ENCODE assay signal across 21 cellular contexts in the genomic region with DNA sequence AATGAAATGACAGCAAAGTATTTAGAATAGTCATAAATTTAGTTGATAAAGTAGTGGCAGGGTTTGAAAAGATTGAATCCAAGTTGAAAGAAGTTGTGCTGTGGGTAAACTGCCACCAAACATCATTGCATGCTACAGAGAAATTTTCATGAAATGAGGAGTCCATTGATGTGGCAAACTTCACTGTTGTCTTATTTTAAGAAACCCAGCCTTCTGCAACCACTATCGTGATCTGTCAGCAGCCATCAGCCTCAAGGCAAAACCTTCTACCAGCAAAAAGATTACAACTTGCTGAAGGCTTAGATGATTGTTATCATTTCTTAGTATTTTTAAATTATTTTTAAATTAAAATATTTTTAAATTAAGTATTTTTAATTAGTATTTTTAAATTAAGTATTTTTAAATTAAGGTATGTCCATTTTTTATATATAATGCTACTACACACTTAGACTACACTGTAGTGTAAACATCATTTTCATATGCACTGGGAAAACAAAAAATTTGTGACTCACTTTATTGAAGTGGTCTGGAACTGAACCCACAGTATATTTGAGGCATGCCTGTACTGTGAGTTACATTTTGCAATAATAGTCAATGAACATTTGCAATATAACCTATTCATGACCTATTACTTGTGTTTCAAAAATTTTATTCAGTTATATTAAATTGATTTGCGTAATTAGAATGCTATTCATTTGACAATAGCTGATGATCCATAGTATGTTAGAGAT.
DNase-seq lines count a peak whose midpoint lies in the region; ATAC-seq and TF ChIP-seq lines count a peak whose summit lies in the region.
"Had no signal": no experiment of that assay in that cellular context is flagged by ENCODE, and none has a peak within 500 bp of the region (broad histone marks: within the 10 kb centered on the region; RNA-seq: fewer than 3 reads in every experiment).

No MANE protein-coding gene starts in this region.

- in situ Hi-C loops in GM23248 (cut with MboI): no loop called here

- H3K27me3 ChIP-seq in AG04450 (ENCODE audit: control insufficient read depth, insufficient read depth, low read length) (no peaks in the 10 kb centered on the region), GM23248 (replicated peaks; ENCODE audit: insufficient read depth) (no peaks in the 10 kb centered on the region), adipocyte (replicated peaks; ENCODE audit: control insufficient read depth, insufficient read depth, low read length) (no peaks in the 10 kb centered on the region)
- H3K27me3 ChIP-seq: BLaER1 treated with 17β-estradiol and CSF1 and Interleukin-3, amounts not matched to agents 10 nM and 100 nM; foreskin keratinocyte; pancreas; stomach; upper lobe of left lung had no signal

- H3K79me2 ChIP-seq in GM23248 (ENCODE audit: insufficient read depth): no peaks in the 10 kb centered on the region

- H3K27ac ChIP-seq in AG04450 (ENCODE audit: low read depth, low read length): no peak overlapping the region
- H3K27ac ChIP-seq in GM23248: no peak overlapping the region
- H3K27ac ChIP-seq: foreskin keratinocyte, pancreas, stomach, upper lobe of left lung had no signal

- H3K9me3 ChIP-seq in AG04450 (ENCODE audit: control insufficient read depth, insufficient read depth, low read length) (peaks cover 3% of the 10 kb centered on the region; the same call in 1 of the 2 replicates), GM23248 (ENCODE audit: low read depth) (no peaks in the 10 kb centered on the region), adipocyte (ENCODE audit: control insufficient read depth, low read length) (peaks cover 8% of the 10 kb centered on the region)
- H3K9me3 ChIP-seq: pancreas had no signal

- H3K4me2 ChIP-seq in GM23248 (ENCODE audit: unreplicated experiment): no peak overlapping the region

- no peak for ATAC-seq in GM18511 (IDR thresholded peaks at IDR 0.05; ENCODE audit: unreplicated experiment)
- ATAC-seq: foreskin keratinocyte, pancreas, right cardiac atrium had no signal

- POLR2A ChIA-PET in AG04450 (lab: Yijun Ruan, JAX): no interaction called here

- 0 out of 2 replicates have a peak, but pooled peaks cover 4% of the 10 kb centered on the region for H3F3A ChIP-seq in GM23248 (ENCODE audit: insufficient read depth)

- 89 to 98% methylated on average over 2 of the region's 2 CpGs for WGBS in GM23248 (ENCODE audit: low coverage in 1 of 2, low lambda C conversion rate in 2 of 2, missing lambda C conversion rate in 2 of 2), 2 experiments

- no peaks in the 10 kb centered on the region for H3K4me1 ChIP-seq in GM23248 (ENCODE audit: insufficient read depth)
- H3K4me1 ChIP-seq in adipocyte (ENCODE audit: control insufficient read depth, insufficient read depth, low read length): no peaks in the 10 kb centered on the region
- H3K4me1 ChIP-seq: foreskin keratinocyte, stomach, upper lobe of left lung had no signal

- TF ChIP-seq CTCF in AG04450 (IDR thresholded peaks at IDR 0.05; ENCODE audit: low read depth, low read length) (no peak), GM10266 (IDR thresholded peaks at IDR 0.05; ENCODE audit: control insufficient read depth, insufficient read depth, low read depth, missing control alignments) (no peak)

- H3K9me2 ChIP-seq in GM23248 (ENCODE audit: insufficient read depth): no peaks in the 10 kb centered on the region

- H4K20me1 ChIP-seq in GM23248 (ENCODE audit: insufficient read depth): no peaks in the 10 kb centered on the region
- H4K20me1 ChIP-seq: BLaER1 treated with 17β-estradiol and CSF1 and Interleukin-3, amounts not matched to agents 10 nM and 100 nM had no signal

- H2AFZ ChIP-seq in GM23248: no peak overlapping the region

- H3K9ac ChIP-seq in GM23248 (no peak overlapping the region), adipocyte (ENCODE audit: low read length) (no peak overlapping the region)
- H3K9ac ChIP-seq: BLaER1 treated with 17β-estradiol and CSF1 and Interleukin-3, amounts not matched to agents 10 nM and 100 nM had no signal

- peak; percentile 16 for DNase-seq in AG04450 (ENCODE audit: low read depth, low spot score)
- DNase-seq in GM23248: peak; percentile 42
- DNase-seq in adipocyte (ENCODE audit: low read depth): peak; percentile 37
- peak; percentile 83 for DNase-seq in fibroblast of peridontal ligament (ENCODE audit: extremely low read depth)
- DNase-seq in Kasumi-1 (lab: John Stamatoyannopoulos, UW): no peak
- no peak for DNase-seq in amygdala (lab: John Stamatoyannopoulos, UW)
- DNase-seq in GM10266 (ENCODE audit: extremely low spot score): no peak
- DNase-seq: activated CD4-positive, alpha-beta T cell treated with anti-CD3 and anti-CD28 coated beads, Interleukin-2, amount 50 U/mL, for 4 hours; activated CD8-positive, alpha-beta memory T cell treated with anti-CD3 and anti-CD28 coated beads, Interleukin-2, amount 50 U/mL, for 48 hours; GOT3; hypothalamus; NCI-H1436 treated with DMSO at 0.1 percent for 48 hours; NCI-H2171; NCI-H526; pancreas; right cardiac atrium; stomach; upper lobe of left lung had no signal

- CTCF ChIA-PET in AG04450 (lab: Charles Lee): no interaction called here

- H3K4me3 ChIP-seq in AG04450 (ENCODE audit: low read depth, low read length) (no peak overlapping the region), GM23248 (no peak overlapping the region), adipocyte (ENCODE audit: low read length) (no peak overlapping the region)
- H3K4me3 ChIP-seq: BLaER1 treated with 17β-estradiol and CSF1 and Interleukin-3, amounts not matched to agents 10 nM and 100 nM; pancreas; stomach; upper lobe of left lung had no signal

- H3K36me3 ChIP-seq in GM23248 (ENCODE audit: low read depth) (no peaks in the 10 kb centered on the region), adipocyte (ENCODE audit: control insufficient read depth, insufficient read depth, low read length, severe bottlenecking) (no peaks in the 10 kb centered on the region)
- H3K36me3 ChIP-seq: pancreas, stomach, upper lobe of left lung had no signal

Comparison
In these comparisons a context has a peak if more than half of its experiments do, and no peak if none do; other contexts are left out.
1. DNase-seq: peak in AG04450 (single experiment), GM23248 (single experiment), adipocyte (single experiment) and fibroblast of peridontal ligament (single experiment); none in Kasumi-1 (0 of 2), amygdala (0 of 56) and GM10266 (single experiment).